In the genomic region with DNA sequence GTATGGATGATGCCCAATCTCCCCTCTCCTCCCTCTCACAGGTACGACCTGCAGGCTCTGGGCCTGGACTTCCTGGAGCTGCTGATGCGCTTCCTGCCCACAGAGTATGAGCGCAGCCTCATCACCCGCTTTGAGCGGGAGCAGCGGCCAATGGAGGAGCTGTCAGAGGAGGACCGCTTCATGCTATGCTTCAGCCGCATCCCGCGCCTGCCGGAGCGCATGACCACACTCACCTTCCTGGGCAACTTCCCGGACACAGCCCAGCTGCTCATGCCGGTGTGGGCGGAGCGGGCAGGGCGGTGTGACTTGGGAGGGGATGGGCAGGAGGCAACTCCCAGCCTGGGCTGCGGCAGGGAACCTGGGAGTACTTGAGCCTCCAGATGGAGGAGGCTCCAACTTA, we compare ENCODE assay signal across 1 cellular context.
TF ChIP-seq lines count a peak whose summit lies in the region.

No MANE protein-coding gene starts in this region.

TF ChIP-seq in WTC11, 78 proteins besides CTCF, POLR2A, EP300 and RAD21 (continued from another document):
- TF ChIP-seq TCF7 (CRISPR knock-in tag; IDR thresholded peaks at IDR 0.05; ENCODE audit: low read depth) (no peak), FOXK1 (CRISPR knock-in tag; IDR thresholded peaks at IDR 0.05) (no peak), ESRRA (CRISPR knock-in tag; IDR thresholded peaks at IDR 0.05; ENCODE audit: borderline replicate concordance) (no peak), ZNF317 (CRISPR knock-in tag; IDR thresholded peaks at IDR 0.05; ENCODE audit: borderline replicate concordance, low read depth) (no peak), JAZF1 (CRISPR knock-in tag; IDR thresholded peaks at IDR 0.05) (no peak)
- TF ChIP-seq, protein P1, sequence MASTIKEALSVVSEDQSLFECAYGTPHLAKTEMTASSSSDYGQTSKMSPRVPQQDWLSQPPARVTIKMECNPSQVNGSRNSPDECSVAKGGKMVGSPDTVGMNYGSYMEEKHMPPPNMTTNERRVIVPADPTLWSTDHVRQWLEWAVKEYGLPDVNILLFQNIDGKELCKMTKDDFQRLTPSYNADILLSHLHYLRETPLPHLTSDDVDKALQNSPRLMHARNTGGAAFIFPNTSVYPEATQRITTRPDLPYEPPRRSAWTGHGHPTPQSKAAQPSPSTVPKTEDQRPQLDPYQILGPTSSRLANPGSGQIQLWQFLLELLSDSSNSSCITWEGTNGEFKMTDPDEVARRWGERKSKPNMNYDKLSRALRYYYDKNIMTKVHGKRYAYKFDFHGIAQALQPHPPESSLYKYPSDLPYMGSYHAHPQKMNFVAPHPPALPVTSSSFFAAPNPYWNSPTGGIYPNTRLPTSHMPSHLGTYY (CRISPR knock-in tag; IDR thresholded peaks at IDR 0.05) = no peak
- TF ChIP-seq, protein P2, sequence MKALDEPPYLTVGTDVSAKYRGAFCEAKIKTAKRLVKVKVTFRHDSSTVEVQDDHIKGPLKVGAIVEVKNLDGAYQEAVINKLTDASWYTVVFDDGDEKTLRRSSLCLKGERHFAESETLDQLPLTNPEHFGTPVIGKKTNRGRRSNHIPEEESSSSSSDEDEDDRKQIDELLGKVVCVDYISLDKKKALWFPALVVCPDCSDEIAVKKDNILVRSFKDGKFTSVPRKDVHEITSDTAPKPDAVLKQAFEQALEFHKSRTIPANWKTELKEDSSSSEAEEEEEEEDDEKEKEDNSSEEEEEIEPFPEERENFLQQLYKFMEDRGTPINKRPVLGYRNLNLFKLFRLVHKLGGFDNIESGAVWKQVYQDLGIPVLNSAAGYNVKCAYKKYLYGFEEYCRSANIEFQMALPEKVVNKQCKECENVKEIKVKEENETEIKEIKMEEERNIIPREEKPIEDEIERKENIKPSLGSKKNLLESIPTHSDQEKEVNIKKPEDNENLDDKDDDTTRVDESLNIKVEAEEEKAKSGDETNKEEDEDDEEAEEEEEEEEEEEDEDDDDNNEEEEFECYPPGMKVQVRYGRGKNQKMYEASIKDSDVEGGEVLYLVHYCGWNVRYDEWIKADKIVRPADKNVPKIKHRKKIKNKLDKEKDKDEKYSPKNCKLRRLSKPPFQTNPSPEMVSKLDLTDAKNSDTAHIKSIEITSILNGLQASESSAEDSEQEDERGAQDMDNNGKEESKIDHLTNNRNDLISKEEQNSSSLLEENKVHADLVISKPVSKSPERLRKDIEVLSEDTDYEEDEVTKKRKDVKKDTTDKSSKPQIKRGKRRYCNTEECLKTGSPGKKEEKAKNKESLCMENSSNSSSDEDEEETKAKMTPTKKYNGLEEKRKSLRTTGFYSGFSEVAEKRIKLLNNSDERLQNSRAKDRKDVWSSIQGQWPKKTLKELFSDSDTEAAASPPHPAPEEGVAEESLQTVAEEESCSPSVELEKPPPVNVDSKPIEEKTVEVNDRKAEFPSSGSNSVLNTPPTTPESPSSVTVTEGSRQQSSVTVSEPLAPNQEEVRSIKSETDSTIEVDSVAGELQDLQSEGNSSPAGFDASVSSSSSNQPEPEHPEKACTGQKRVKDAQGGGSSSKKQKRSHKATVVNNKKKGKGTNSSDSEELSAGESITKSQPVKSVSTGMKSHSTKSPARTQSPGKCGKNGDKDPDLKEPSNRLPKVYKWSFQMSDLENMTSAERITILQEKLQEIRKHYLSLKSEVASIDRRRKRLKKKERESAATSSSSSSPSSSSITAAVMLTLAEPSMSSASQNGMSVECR (CRISPR knock-in tag; IDR thresholded peaks at IDR 0.05; ENCODE audit: borderline replicate concordance) = no peak
